In genomic region chrX:87338510-87338909, GRCh38 we compare ENCODE assay signal across 8 cellular contexts.
DNase-seq lines count a peak whose midpoint lies in the region; ATAC-seq, FAIRE-seq and TF ChIP-seq lines count a peak whose summit lies in the region.

No MANE protein-coding gene starts in this region.

- no peak overlapping the region for H3K27ac Mint-ChIP-seq in neural progenitor cell

- H2AFZ ChIP-seq in GM12878 (ENCODE audit: control insufficient read depth, low read depth, low read length) (no peak overlapping the region), neural progenitor cell (replicated peaks) (no peak overlapping the region)

- RAD21 ChIA-PET in GM12878 (lab: Charles Lee; ENCODE audit: unreplicated experiment) = no interaction called here

- H3K9me3 ChIP-seq in GM12878 (replicated peaks; ENCODE audit: control insufficient read depth, insufficient read depth, low read length) (no peaks in the 10 kb centered on the region), neural progenitor cell (ENCODE audit: low read depth) (peaks cover 2% of the 10 kb centered on the region), gastrocnemius medialis (no peaks in the 10 kb centered on the region)

- SMC1A ChIA-PET in GM12878 (lab: Charles Lee; ENCODE audit: uncharacterized antibody, unreplicated experiment) = interaction anchor here (0.7 kb wide), 1 partner anchor 12 kb away, joined by 3 read pairs; no protein-coding TSS in a partner anchor

- no peak overlapping the region for H3K4me3 Mint-ChIP-seq in neural progenitor cell
- no peak overlapping the region for H3K4me3 Mint-ChIP-seq in activated T-cell treated with anti-CD3 and anti-CD28 coated beads, Interleukin-2, amount 50 U/mL, for 4 hours

- H3K9ac ChIP-seq in GM12878 (ENCODE audit: control insufficient read depth, insufficient read depth, low read length) (no peak overlapping the region), neural progenitor cell (no peak overlapping the region)

- H3K36me3 ChIP-seq in GM12878 (ENCODE audit: control insufficient read depth in 2 of 2, insufficient read depth in 2 of 2, low read length in 1 of 2) (no peaks in the 10 kb centered on the region), neural progenitor cell (no peaks in the 10 kb centered on the region), gastrocnemius medialis (no peaks in the 10 kb centered on the region)

- H3K4me2 ChIP-seq in GM12878 (ENCODE audit: control insufficient read depth, insufficient read depth) = no peak overlapping the region
- H3K4me2 ChIP-seq in neural progenitor cell = no peak overlapping the region

- H3K4me1 ChIP-seq in GM12878 (ENCODE audit: control insufficient read depth, insufficient read depth, low read length) (no peaks in the 10 kb centered on the region), neural progenitor cell (no peaks in the 10 kb centered on the region), gastrocnemius medialis (no peaks in the 10 kb centered on the region)

- no peaks in the 10 kb centered on the region for H3K4me1 Mint-ChIP-seq in neural progenitor cell
- no peaks in the 10 kb centered on the region for H3K4me1 Mint-ChIP-seq in activated T-cell treated with anti-CD3 and anti-CD28 coated beads, Interleukin-2, amount 50 U/mL, for 4 hours (ENCODE audit: low read depth)

- peak; percentile 56 for TF ChIP-seq RAD21 in GM12878 (IDR thresholded peaks at IDR 0.05; ENCODE audit: insufficient read depth, low read depth, low read length)

- H3K4me3 ChIP-seq in GM12878 (no peak overlapping the region), neural progenitor cell (no peak overlapping the region), gastrocnemius medialis (no peak overlapping the region)

- in situ Hi-C loops in GM12878 (cut with MboI) = no loop called here
- in situ Hi-C loops in gastrocnemius medialis (cut with MboI; ENCODE audit: low sequenced_read_pairs in 4 of 4) = loop anchor here in 1 of 4 donors (25.0 kb wide), 1 partner anchor 324 kb away; no protein-coding TSS in a partner anchor

- no peak for TF ChIP-seq EP300 in GM12878 (IDR thresholded peaks at IDR 0.05; ENCODE audit: borderline replicate concordance in 1 of 2, control insufficient read depth in 1 of 2, low read depth in 2 of 2, low read length in 2 of 2)

- CTCF ChIA-PET in GM12878 (lab: Yijun Ruan, JAX) = interaction anchor here (1.2 to 1.3 kb wide), 2 partner anchors 9 to 39 kb away, joined by 3 to 5 read pairs; no protein-coding TSS in a partner anchor

- DNase-seq in M059J (ENCODE audit: low read depth) = peak; percentile 7
- no peak for DNase-seq in GM12878 (ENCODE audit: low read depth, low spot score)
- DNase-seq in neural progenitor cell (ENCODE audit: low spot score) = peak; percentile 44
- no peak for DNase-seq in gastrocnemius medialis
- no peak for DNase-seq in NCI-H345 treated with DMSO at 0.1 percent for 48 hours (lab: John Stamatoyannopoulos, UW; ENCODE audit: unreplicated experiment)
- DNase-seq in activated T-cell treated with anti-CD3 and anti-CD28 coated beads, Interleukin-2, amount 50 U/mL, for 4 hours = no peak
- no peak for DNase-seq in NCI-H1092 (lab: John Stamatoyannopoulos, UW)

- H4K20me1 ChIP-seq in GM12878 (ENCODE audit: control insufficient read depth, insufficient read depth) (no peaks in the 10 kb centered on the region), neural progenitor cell (ENCODE audit: low read depth) (no peaks in the 10 kb centered on the region)

- POLR2A ChIA-PET in GM12878 (lab: Charles Lee) = no interaction called here

- intact Hi-C loops in GM12878 (cut with micrococcal nuclease; ENCODE audit: unreplicated experiment) (loop anchor here (10.0 kb wide), 1 partner anchor 326 kb away; no protein-coding TSS in a partner anchor), gastrocnemius medialis (cut with DNase I; ENCODE audit: low total_unique reads) (loop anchor here (10.0 kb wide), 1 partner anchor 326 kb away; no protein-coding TSS in a partner anchor)

- no TSS peak for BruUV-seq in GM12878 (replicated peaks; lab: Mats Ljungman, UMichigan)

- H3F3A ChIP-seq in neural progenitor cell (ENCODE audit: low read depth) = no peaks in the 10 kb centered on the region

- H3K9me3 Mint-ChIP-seq in neural progenitor cell = no peaks in the 10 kb centered on the region
- no peaks in the 10 kb centered on the region for H3K9me3 Mint-ChIP-seq in activated T-cell treated with anti-CD3 and anti-CD28 coated beads, Interleukin-2, amount 50 U/mL, for 4 hours

- TF ChIP-seq POLR2A in GM12878 (IDR thresholded peaks at IDR 0.05; ENCODE audit: low read depth, low read length) = no peak
- no peak for TF ChIP-seq POLR2A in gastrocnemius medialis (IDR thresholded peaks at IDR 0.05)

- ATAC-seq in GM19438 (IDR thresholded peaks at IDR 0.05; ENCODE audit: low read depth, unreplicated experiment) (peak; percentile 92), GM12878 (peak; percentile 71), gastrocnemius medialis (no peak)
- no peak for ATAC-seq in activated T-cell treated with anti-CD3 and anti-CD28 coated beads, Interleukin-2, amount 50 U/mL, for 4 hours

- no peaks in the 10 kb centered on the region for H3K27me3 Mint-ChIP-seq in neural progenitor cell (ENCODE audit: insufficient read depth, low read depth)
- no peaks in the 10 kb centered on the region for H3K27me3 Mint-ChIP-seq in activated T-cell treated with anti-CD3 and anti-CD28 coated beads, Interleukin-2, amount 50 U/mL, for 4 hours (ENCODE audit: low read depth)

- H3K79me2 ChIP-seq in GM12878 (ENCODE audit: control insufficient read depth, insufficient read depth, low read length) (no peaks in the 10 kb centered on the region), neural progenitor cell (ENCODE audit: low read depth) (no peaks in the 10 kb centered on the region)

- no peaks in the 10 kb centered on the region for H3K36me3 Mint-ChIP-seq in neural progenitor cell
- no peaks in the 10 kb centered on the region for H3K36me3 Mint-ChIP-seq in activated T-cell treated with anti-CD3 and anti-CD28 coated beads, Interleukin-2, amount 50 U/mL, for 4 hours (ENCODE audit: insufficient read depth)

- no peak overlapping the region for H3K27ac ChIP-seq in GM12878 (ENCODE audit: control insufficient read depth, insufficient read depth)
- H3K27ac ChIP-seq in neural progenitor cell = no peak overlapping the region
- no peak overlapping the region for H3K27ac ChIP-seq in gastrocnemius medialis

- H3K27me3 ChIP-seq in GM12878 (replicated peaks in 1 of 2; ENCODE audit: control insufficient read depth in 2 of 2, insufficient read depth in 2 of 2, low read length in 1 of 2) = no peaks in the 10 kb centered on the region
- no peaks in the 10 kb centered on the region for H3K27me3 ChIP-seq in neural progenitor cell
- no peaks in the 10 kb centered on the region for H3K27me3 ChIP-seq in gastrocnemius medialis

- TF ChIP-seq CTCF in GM12878 (IDR thresholded peaks at IDR 0.05 in 2 of 3, conservative IDR thresholded peaks at IDR 0.05 in 1 of 3; ENCODE audit: control insufficient read depth in 2 of 3, extremely low read depth in 1 of 3, insufficient read depth in 1 of 3, low read depth in 3 of 3, low read length in 3 of 3) = peak; percentile 10 to 26 (median 13); a peak in 2 of 6 replicates
- peak; percentile 59 for TF ChIP-seq CTCF in neural progenitor cell (IDR thresholded peaks at IDR 0.05)
- no peak for TF ChIP-seq CTCF in gastrocnemius medialis (IDR thresholded peaks at IDR 0.05 in 4 of 5, conservative IDR thresholded peaks at IDR 0.05 in 1 of 5)

- no peak for FAIRE-seq in GM12878 (lab: Jason Lieb, UNC)

TF ChIP-seq in GM12878, 131 proteins besides CTCF, POLR2A, EP300 and RAD21:
- TF ChIP-seq PAX5 (IDR thresholded peaks at IDR 0.05; ENCODE audit: borderline replicate concordance, low read depth, low read length) (no peak), NFXL1 (IDR thresholded peaks at IDR 0.05; ENCODE audit: borderline replicate concordance) (no peak), SMC3 (IDR thresholded peaks at IDR 0.05; ENCODE audit: borderline replicate concordance, low read length) (peak; percentile 20; the same call in 1 of the 2 replicates), TARDBP (IDR thresholded peaks at IDR 0.05; ENCODE audit: borderline replicate concordance) (no peak)

Comparison
In these comparisons a context has a peak if more than half of its experiments do, and no peak if none do; other contexts are left out.
1. ATAC-seq: peak in GM19438 (single experiment) and GM12878 (single experiment); none in gastrocnemius medialis (0 of 2) and activated T-cell treated with anti-CD3 and anti-CD28 coated beads, Interleukin-2, amount 50 U/mL, for 4 hours (0 of 2).
2. DNase-seq: peak in M059J (single experiment) and neural progenitor cell (single experiment); none in GM12878 (single experiment), gastrocnemius medialis (0 of 2), NCI-H345 treated with DMSO at 0.1 percent for 48 hours (single experiment), activated T-cell treated with anti-CD3 and anti-CD28 coated beads, Interleukin-2, amount 50 U/mL, for 4 hours (single experiment) and NCI-H1092 (single experiment).
3. CTCF ChIP-seq: peak in GM12878 (3 of 3) and neural progenitor cell (single experiment); none in gastrocnemius medialis (0 of 5).